Comparison of ENCODE assay signal across 20 cellular contexts in the genomic region with DNA sequence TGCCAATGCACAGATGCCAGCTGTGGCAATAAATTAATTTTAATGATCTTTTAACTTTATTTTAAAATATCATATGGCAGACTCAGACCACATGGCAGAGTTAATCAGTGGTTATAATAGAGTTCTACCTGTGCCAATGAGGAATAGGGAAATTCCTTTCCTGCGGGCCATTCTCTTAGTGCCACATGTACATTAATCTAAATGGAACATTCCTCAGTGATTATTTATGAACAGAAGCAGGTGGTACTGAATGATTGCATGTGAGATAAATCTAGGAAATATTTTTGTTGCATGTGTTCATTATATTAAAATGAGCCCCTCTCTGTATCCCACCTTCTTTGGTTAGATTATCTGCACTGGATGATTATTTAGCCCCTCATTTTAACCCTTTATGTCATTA.
DNase-seq lines count a peak whose midpoint lies in the region; ATAC-seq and TF ChIP-seq lines count a peak whose summit lies in the region.
"Had no signal": no experiment of that assay in that cellular context is flagged by ENCODE, and none has a peak within 500 bp of the region (broad histone marks: within the 10 kb centered on the region; RNA-seq: fewer than 3 reads in every experiment).

No MANE protein-coding gene starts in this region.

- no peak for TF ChIP-seq CTCF in spleen (IDR thresholded peaks at IDR 0.05 in 8 of 11, conservative IDR thresholded peaks at IDR 0.05 in 3 of 11)

- H3K27me3 ChIP-seq in spleen (replicated peaks in 1 of 7), result no peaks in the 10 kb centered on the region
- H3K27me3 ChIP-seq: BE2C; BLaER1 treated with 17β-estradiol and CSF1 and Interleukin-3, amounts not matched to agents 10 nM and 100 nM had no signal

- WGBS in spleen, 5 donors, result 86 to 93% (median 91%) methylated on average over 1 of the region's 1 CpG

- no peaks in the 10 kb centered on the region for H3K4me1 ChIP-seq in spleen
- H3K4me1 ChIP-seq: BE2C; BLaER1 treated with 17β-estradiol and CSF1 and Interleukin-3, amounts not matched to agents 10 nM and 100 nM had no signal

- DNase-seq in NCI-H1694 (lab: John Stamatoyannopoulos, UW) (peak; percentile 11), NCI-H1694 treated with DMSO at 0.1 percent for 48 hours (lab: John Stamatoyannopoulos, UW) (no peak), left kidney (ENCODE audit: low read depth, low spot score) (peak; percentile 26), spleen (no peak), T-helper 1 cell (no peak)
- DNase-seq in activated CD8-positive, alpha-beta memory T cell treated with anti-CD3 and anti-CD28 coated beads, Interleukin-2, amount 50 U/mL, for 4 hours, result no peak
- DNase-seq: 8988T; ACHN; AML-193; BE2C; CD4-positive, alpha-beta T cell; CD8-positive, alpha-beta memory T cell; DMS153; DND-41; GOT3; HFFc6 had no signal

- TF ChIP-seq POLR2A in spleen (IDR thresholded peaks at IDR 0.05), result no peak

- intact Hi-C loops in spleen (cut with DNase I; ENCODE audit: low total_unique reads), result no loop called here

- ATAC-seq in SK-N-SH treated with all-trans-retinoic acid at 6 μM for 48 hours, result peak; percentile 51

- no peak overlapping the region for H3K4me3 ChIP-seq in spleen
- H3K4me3 ChIP-seq: A549; BLaER1 treated with 17β-estradiol and CSF1 and Interleukin-3, amounts not matched to agents 10 nM and 100 nM; HAP-1 had no signal

- no peaks in the 10 kb centered on the region for H3K36me3 ChIP-seq in spleen
- H3K36me3 ChIP-seq: BE2C; BLaER1 treated with 17β-estradiol and CSF1 and Interleukin-3, amounts not matched to agents 10 nM and 100 nM; HAP-1 had no signal

- no peak overlapping the region for H3K27ac ChIP-seq in spleen
- H3K27ac ChIP-seq: A549; BLaER1 treated with 17β-estradiol and CSF1 and Interleukin-3, amounts not matched to agents 10 nM and 100 nM had no signal

- no peaks in the 10 kb centered on the region for H3K9me3 ChIP-seq in spleen
- H3K9me3 ChIP-seq: A549; BE2C; BLaER1 treated with 17β-estradiol and CSF1 and Interleukin-3, amounts not matched to agents 10 nM and 100 nM; HAP-1 had no signal

TF ChIP-seq in SK-N-SH treated with all-trans-retinoic acid at 6 μM for 48 hours, 23 proteins besides CTCF, POLR2A, EP300 and RAD21:
- no peak for TF ChIP-seq BACH2 (CRISPR knock-in tag; IDR thresholded peaks at IDR 0.05; ENCODE audit: borderline replicate concordance)
- TF ChIP-seq TOX (CRISPR knock-in tag; IDR thresholded peaks at IDR 0.05; ENCODE audit: borderline replicate concordance), result no peak
- no peak for TF ChIP-seq ISL1 (CRISPR knock-in tag; IDR thresholded peaks at IDR 0.05)
- TF ChIP-seq, protein P1, sequence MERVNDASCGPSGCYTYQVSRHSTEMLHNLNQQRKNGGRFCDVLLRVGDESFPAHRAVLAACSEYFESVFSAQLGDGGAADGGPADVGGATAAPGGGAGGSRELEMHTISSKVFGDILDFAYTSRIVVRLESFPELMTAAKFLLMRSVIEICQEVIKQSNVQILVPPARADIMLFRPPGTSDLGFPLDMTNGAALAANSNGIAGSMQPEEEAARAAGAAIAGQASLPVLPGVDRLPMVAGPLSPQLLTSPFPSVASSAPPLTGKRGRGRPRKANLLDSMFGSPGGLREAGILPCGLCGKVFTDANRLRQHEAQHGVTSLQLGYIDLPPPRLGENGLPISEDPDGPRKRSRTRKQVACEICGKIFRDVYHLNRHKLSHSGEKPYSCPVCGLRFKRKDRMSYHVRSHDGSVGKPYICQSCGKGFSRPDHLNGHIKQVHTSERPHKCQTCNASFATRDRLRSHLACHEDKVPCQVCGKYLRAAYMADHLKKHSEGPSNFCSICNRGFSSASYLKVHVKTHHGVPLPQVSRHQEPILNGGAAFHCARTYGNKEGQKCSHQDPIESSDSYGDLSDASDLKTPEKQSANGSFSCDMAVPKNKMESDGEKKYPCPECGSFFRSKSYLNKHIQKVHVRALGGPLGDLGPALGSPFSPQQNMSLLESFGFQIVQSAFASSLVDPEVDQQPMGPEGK (CRISPR knock-in tag; IDR thresholded peaks at IDR 0.05; ENCODE audit: borderline replicate concordance), result no peak
- TF ChIP-seq, protein P2, sequence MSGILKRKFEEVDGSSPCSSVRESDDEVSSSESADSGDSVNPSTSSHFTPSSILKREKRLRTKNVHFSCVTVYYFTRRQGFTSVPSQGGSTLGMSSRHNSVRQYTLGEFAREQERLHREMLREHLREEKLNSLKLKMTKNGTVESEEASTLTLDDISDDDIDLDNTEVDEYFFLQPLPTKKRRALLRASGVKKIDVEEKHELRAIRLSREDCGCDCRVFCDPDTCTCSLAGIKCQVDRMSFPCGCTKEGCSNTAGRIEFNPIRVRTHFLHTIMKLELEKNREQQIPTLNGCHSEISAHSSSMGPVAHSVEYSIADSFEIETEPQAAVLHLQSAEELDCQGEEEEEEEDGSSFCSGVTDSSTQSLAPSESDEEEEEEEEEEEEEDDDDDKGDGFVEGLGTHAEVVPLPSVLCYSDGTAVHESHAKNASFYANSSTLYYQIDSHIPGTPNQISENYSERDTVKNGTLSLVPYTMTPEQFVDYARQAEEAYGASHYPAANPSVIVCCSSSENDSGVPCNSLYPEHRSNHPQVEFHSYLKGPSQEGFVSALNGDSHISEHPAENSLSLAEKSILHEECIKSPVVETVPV (CRISPR knock-in tag; IDR thresholded peaks at IDR 0.05), result no peak
- no peak for TF ChIP-seq ZNF70 (CRISPR knock-in tag; IDR thresholded peaks at IDR 0.05)
- TF ChIP-seq, protein P3, sequence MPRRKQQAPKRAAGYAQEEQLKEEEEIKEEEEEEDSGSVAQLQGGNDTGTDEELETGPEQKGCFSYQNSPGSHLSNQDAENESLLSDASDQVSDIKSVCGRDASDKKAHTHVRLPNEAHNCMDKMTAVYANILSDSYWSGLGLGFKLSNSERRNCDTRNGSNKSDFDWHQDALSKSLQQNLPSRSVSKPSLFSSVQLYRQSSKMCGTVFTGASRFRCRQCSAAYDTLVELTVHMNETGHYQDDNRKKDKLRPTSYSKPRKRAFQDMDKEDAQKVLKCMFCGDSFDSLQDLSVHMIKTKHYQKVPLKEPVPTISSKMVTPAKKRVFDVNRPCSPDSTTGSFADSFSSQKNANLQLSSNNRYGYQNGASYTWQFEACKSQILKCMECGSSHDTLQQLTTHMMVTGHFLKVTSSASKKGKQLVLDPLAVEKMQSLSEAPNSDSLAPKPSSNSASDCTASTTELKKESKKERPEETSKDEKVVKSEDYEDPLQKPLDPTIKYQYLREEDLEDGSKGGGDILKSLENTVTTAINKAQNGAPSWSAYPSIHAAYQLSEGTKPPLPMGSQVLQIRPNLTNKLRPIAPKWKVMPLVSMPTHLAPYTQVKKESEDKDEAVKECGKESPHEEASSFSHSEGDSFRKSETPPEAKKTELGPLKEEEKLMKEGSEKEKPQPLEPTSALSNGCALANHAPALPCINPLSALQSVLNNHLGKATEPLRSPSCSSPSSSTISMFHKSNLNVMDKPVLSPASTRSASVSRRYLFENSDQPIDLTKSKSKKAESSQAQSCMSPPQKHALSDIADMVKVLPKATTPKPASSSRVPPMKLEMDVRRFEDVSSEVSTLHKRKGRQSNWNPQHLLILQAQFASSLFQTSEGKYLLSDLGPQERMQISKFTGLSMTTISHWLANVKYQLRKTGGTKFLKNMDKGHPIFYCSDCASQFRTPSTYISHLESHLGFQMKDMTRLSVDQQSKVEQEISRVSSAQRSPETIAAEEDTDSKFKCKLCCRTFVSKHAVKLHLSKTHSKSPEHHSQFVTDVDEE (CRISPR knock-in tag; IDR thresholded peaks at IDR 0.05), result no peak
- no peak for TF ChIP-seq PPARA (CRISPR knock-in tag; IDR thresholded peaks at IDR 0.05; ENCODE audit: borderline replicate concordance)
- no peak for TF ChIP-seq ESRRG (CRISPR knock-in tag; IDR thresholded peaks at IDR 0.05)

Comparison
In these comparisons a context has a peak if more than half of its experiments do, and no peak if none do; other contexts are left out.
1. DNase-seq: peak in NCI-H1694 (single experiment) and left kidney (single experiment); none in NCI-H1694 treated with DMSO at 0.1 percent for 48 hours (single experiment), activated CD8-positive, alpha-beta memory T cell treated with anti-CD3 and anti-CD28 coated beads, Interleukin-2, amount 50 U/mL, for 4 hours (single experiment), spleen (single experiment) and T-helper 1 cell (0 of 5).